In the genomic region with DNA sequence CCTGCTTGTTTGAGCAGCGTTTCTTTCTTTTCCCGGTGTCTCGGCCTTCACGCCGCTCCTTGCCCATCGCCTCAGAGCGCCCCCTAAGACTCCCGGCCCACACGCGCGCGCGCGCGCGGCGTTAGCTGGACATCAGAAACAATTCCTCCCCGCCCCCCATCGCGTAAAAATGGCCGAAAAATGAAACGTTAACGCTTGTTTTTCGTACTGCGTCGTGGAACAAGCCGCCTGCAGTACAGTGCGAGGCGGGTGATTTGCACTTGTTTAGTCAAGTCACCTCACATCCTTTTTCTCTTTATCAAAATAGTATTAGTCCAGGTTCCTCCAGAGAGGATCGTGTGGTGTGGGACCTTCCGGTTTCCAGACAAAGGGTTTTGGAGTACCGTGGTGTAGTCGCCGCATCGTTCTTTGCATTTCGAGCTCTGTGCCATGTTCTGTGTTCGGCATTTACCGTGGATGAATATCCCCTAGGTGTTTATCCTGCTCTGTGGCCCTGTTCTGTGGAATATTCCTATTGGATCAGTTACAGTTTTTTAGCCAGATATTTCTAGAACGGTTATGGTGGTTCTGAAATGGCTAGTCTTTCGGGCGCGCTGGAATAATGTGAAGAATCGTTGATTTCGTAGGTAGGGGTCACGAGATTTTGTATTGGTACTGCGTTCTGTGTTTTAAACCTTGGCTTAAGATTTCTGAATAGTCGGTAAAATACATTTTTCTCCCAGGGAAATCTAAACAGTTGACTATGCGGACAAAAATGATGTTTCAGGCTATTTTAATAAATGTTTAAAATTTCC, we compare ENCODE assay signal across 8 cellular contexts. TPM values are rescaled to one million over a fixed set of nuclear protein-coding genes. Genes with fewer than 3 reads are reported as not detected.
A peak's percentile ranks its signal among the peaks of the same experiment; 100 is the strongest.
DNase-seq lines count a peak whose midpoint lies in the region; ATAC-seq and TF ChIP-seq lines count a peak whose summit lies in the region.

No MANE protein-coding gene starts in this region.

- H3K4me1 Mint-ChIP-seq in endodermal cell, result peaks cover 37% of the 10 kb centered on the region
- peaks cover 43% of the 10 kb centered on the region for H3K4me1 Mint-ChIP-seq in mesothelial cell of epicardium

- H3K36me3 ChIP-seq in endodermal cell (ENCODE audit: control insufficient read depth, insufficient read depth, low read length), result peaks cover 25% of the 10 kb centered on the region

- ATAC-seq in GM18867 (IDR thresholded peaks at IDR 0.05; ENCODE audit: unreplicated experiment) (peak; percentile 35), HG03159 (IDR thresholded peaks at IDR 0.05; ENCODE audit: unreplicated experiment) (peak; percentile 31)

- H3K4me1 ChIP-seq in endodermal cell (ENCODE audit: control insufficient read depth, insufficient read depth, low read length), result no peaks in the 10 kb centered on the region

- H3K9me3 ChIP-seq in endodermal cell (ENCODE audit: control insufficient read depth, low read length), result no peaks in the 10 kb centered on the region

- peak overlapping the region; percentile 98 for H3K4me3 Mint-ChIP-seq in endodermal cell
- H3K4me3 Mint-ChIP-seq in mesothelial cell of epicardium, result peak overlapping the region; percentile 98

- no peaks in the 10 kb centered on the region for H3K27me3 Mint-ChIP-seq in endodermal cell (ENCODE audit: insufficient read depth)
- H3K27me3 Mint-ChIP-seq in mesothelial cell of epicardium (ENCODE audit: low read depth), result no peaks in the 10 kb centered on the region

- H3K36me3 Mint-ChIP-seq in endodermal cell (ENCODE audit: low read depth), result peaks cover 28% of the 10 kb centered on the region
- no peaks in the 10 kb centered on the region for H3K36me3 Mint-ChIP-seq in mesothelial cell of epicardium

- H3K27ac ChIP-seq in endodermal cell (ENCODE audit: low read depth, low read length), result peak overlapping the region; percentile 100

- 0% methylated on average over 37 to 48 of the region's 48 CpGs for WGBS in endodermal cell (ENCODE audit: insufficient coverage in 1 of 2, insufficient read length in 1 of 2), 2 experiments

- H3K4me3 ChIP-seq in endodermal cell (ENCODE audit: low read length), result peak overlapping the region; percentile 99

- no peaks in the 10 kb centered on the region for H3K9me3 Mint-ChIP-seq in endodermal cell
- H3K9me3 Mint-ChIP-seq in mesothelial cell of epicardium, result no peaks in the 10 kb centered on the region

- TF ChIP-seq CTCF in endodermal cell (conservative IDR thresholded peaks at IDR 0.05) (peak; percentile 54), mesothelial cell of epicardium (IDR thresholded peaks at IDR 0.05; ENCODE audit: unreplicated experiment) (no peak)

- H3K27me3 ChIP-seq in endodermal cell (ENCODE audit: control insufficient read depth, insufficient read depth, low read length, poor library complexity, severe bottlenecking), result no peaks in the 10 kb centered on the region

- H3K9ac ChIP-seq in endodermal cell (ENCODE audit: extremely low read depth, low read length, poor library complexity, severe bottlenecking), result peak overlapping the region; percentile 99

- peak; percentile 72 for DNase-seq in Ammon's horn (ENCODE audit: low spot score)
- peak; percentile 83 to 92 for DNase-seq in NCI-H526 (lab: John Stamatoyannopoulos, UW)
- DNase-seq in activated CD8-positive, alpha-beta memory T cell treated with anti-CD3 and anti-CD28 coated beads for 24 hours, result peak; percentile 83
- DNase-seq in endodermal cell, result peak; percentile 84
- DNase-seq in mesothelial cell of epicardium (ENCODE audit: low spot score in 2 of 2, unreplicated experiment in 2 of 2), result peak; percentile 51 to 76
- peak; percentile 40 for DNase-seq in stimulated activated CD8-positive, alpha-beta memory T cell treated with anti-CD3 and anti-CD28 coated beads, Interleukin-4, amount 100 ng/mL, for 24 hours (ENCODE audit: low read depth)

- H3K27ac Mint-ChIP-seq in endodermal cell, result peak overlapping the region; percentile 98
- H3K27ac Mint-ChIP-seq in mesothelial cell of epicardium, result peak overlapping the region; percentile 99

RNA-seq across cellular contexts. Expression of a gene that starts 1.0 kb away (rescaled TPM):
- total RNA-seq in endodermal cell (100 to 1,000 TPM; 250 to 279 TPM), mesothelial cell of epicardium (267 to 318 TPM (median 280 TPM) in 3 replicates)
- polyA plus RNA-seq in endodermal cell (2013, experiment 1 of 2), result 439 TPM
- polyA plus RNA-seq in endodermal cell (2013, experiment 2 of 2), result 415 TPM

RNA-seq across cellular contexts. Expression of a gene that starts 47.1 kb away (rescaled TPM):
- 100 to 1,000 TPM; 128 to 142 TPM for total RNA-seq in endodermal cell
- 193 TPM for polyA plus RNA-seq in endodermal cell (2013, experiment 1 of 2)
- polyA plus RNA-seq in endodermal cell (2013, experiment 2 of 2), result 186 TPM
- total RNA-seq in mesothelial cell of epicardium, result 86.6 to 93.4 TPM (median 88.2 TPM) in 3 replicates

Comparison
In these comparisons a context has a peak if more than half of its experiments do, and no peak if none do; other contexts are left out.
1. Peak in every context shown above with its lines: DNase-seq, ATAC-seq, H3K4me3 ChIP-seq and H3K27ac ChIP-seq.